ENCODE assay signal across 10 cellular contexts in genomic region chr6:163705923-163706322, GRCh38.
DNase-seq lines count a peak whose midpoint lies in the region; ATAC-seq and TF ChIP-seq lines count a peak whose summit lies in the region.
"Had no signal": no experiment of that assay in that cellular context is flagged by ENCODE, and none has a peak within 500 bp of the region (broad histone marks: within the 10 kb centered on the region; RNA-seq: fewer than 3 reads in every experiment).

No MANE protein-coding gene starts in this region.

- no peaks in the 10 kb centered on the region for H3K27me3 Mint-ChIP-seq in memory B cell
- H3K27me3 Mint-ChIP-seq in effector memory CD8-positive, alpha-beta T cell: peaks cover 5 to 7% of the 10 kb centered on the region in 2 donors

- TF ChIP-seq CTCF in testis (IDR thresholded peaks at IDR 0.05): no peak

- ATAC-seq in GM18907 (IDR thresholded peaks at IDR 0.05; ENCODE audit: unreplicated experiment) (peak; percentile 50), GM21786 (IDR thresholded peaks at IDR 0.05; ENCODE audit: unreplicated experiment) (peak; percentile 49), HG03354 (IDR thresholded peaks at IDR 0.05; ENCODE audit: poor library complexity, severe bottlenecking, unreplicated experiment) (peak; percentile 53), memory B cell (ENCODE audit: low read depth) (peak; percentile 38), left colon (no peak)
- no peak for ATAC-seq in effector memory CD8-positive, alpha-beta T cell (replicated peaks)
- ATAC-seq: stimulated activated naive CD8-positive, alpha-beta T cell treated with anti-CD3 and anti-CD28 coated beads, Interleukin-15, Interleukin-2, amounts not matched to agents 100 U/mL and 50 U/mL, for 24 hours had no signal

- H3K4me3 ChIP-seq in testis: no peak overlapping the region
- H3K4me3 ChIP-seq: spleen had no signal

- no peaks in the 10 kb centered on the region for H3K36me3 Mint-ChIP-seq in memory B cell
- H3K36me3 Mint-ChIP-seq in effector memory CD8-positive, alpha-beta T cell (ENCODE audit: insufficient read depth): no peaks in the 10 kb centered on the region

- intact Hi-C loops in testis (cut with DNase I; ENCODE audit: low total_unique reads): no loop called here
- intact Hi-C loops in left colon (cut with DNase I, micrococcal nuclease): no loop called here

- peaks cover 68% of the 10 kb centered on the region for H3K4me1 Mint-ChIP-seq in memory B cell
- peaks cover 6 to 14% of the 10 kb centered on the region in 2 donors for H3K4me1 Mint-ChIP-seq in effector memory CD8-positive, alpha-beta T cell (ENCODE audit: low read depth in 2 of 2)

- H3K9me3 Mint-ChIP-seq in memory B cell: no peaks in the 10 kb centered on the region
- no peaks in the 10 kb centered on the region for H3K9me3 Mint-ChIP-seq in effector memory CD8-positive, alpha-beta T cell

- H3K9me3 ChIP-seq in testis: no peaks in the 10 kb centered on the region
- H3K9me3 ChIP-seq: spleen had no signal

- peaks cover 11% of the 10 kb centered on the region for H3K4me1 ChIP-seq in testis

- no peak overlapping the region for H3K4me3 Mint-ChIP-seq in memory B cell
- H3K4me3 Mint-ChIP-seq in effector memory CD8-positive, alpha-beta T cell: no peak overlapping the region

- no peak for TF ChIP-seq POLR2A in testis (IDR thresholded peaks at IDR 0.05)

- H3K36me3 ChIP-seq in testis (ENCODE audit: low read depth, missing control alignments): no peaks in the 10 kb centered on the region
- H3K36me3 ChIP-seq: spleen had no signal

- no peak overlapping the region for H3K27ac Mint-ChIP-seq in memory B cell
- H3K27ac Mint-ChIP-seq in effector memory CD8-positive, alpha-beta T cell: no peak overlapping the region

- no peak for DNase-seq in memory B cell (ENCODE audit: low spot score in 2 of 2)
- DNase-seq in effector memory CD8-positive, alpha-beta T cell: no peak
- DNase-seq in testis: no peak
- no peak for DNase-seq in ureter (ENCODE audit: low spot score)
- no peak for DNase-seq in left colon
- DNase-seq: spleen; stimulated activated naive CD8-positive, alpha-beta T cell treated with anti-CD3 and anti-CD28 coated beads, Interleukin-15, Interleukin-2, amounts not matched to agents 100 U/mL and 50 U/mL, for 24 hours had no signal

- 88 to 89% methylated on average over 9 of the region's 9 CpGs for WGBS in testis, 2 donors

- H3K27me3 ChIP-seq in testis: no peaks in the 10 kb centered on the region
- H3K27me3 ChIP-seq: spleen had no signal

- no peak overlapping the region for H3K27ac ChIP-seq in testis
- H3K27ac ChIP-seq: spleen had no signal

Comparison
In these comparisons a context has a peak if more than half of its experiments do, and no peak if none do; other contexts are left out.
1. ATAC-seq: peak in GM18907 (single experiment), GM21786 (single experiment), HG03354 (single experiment) and memory B cell (single experiment); none in effector memory CD8-positive, alpha-beta T cell (single experiment) and left colon (single experiment).